Comparison of ENCODE assay signal across 9 cellular contexts in genomic region chr7:146115665-146116451, GRCh38. TPM values are rescaled to one million over a fixed set of nuclear protein-coding genes. Genes with fewer than 3 reads are reported as not detected.
DNase-seq lines count a peak whose midpoint lies in the region; ATAC-seq and TF ChIP-seq lines count a peak whose summit lies in the region.
"Had no signal": no experiment of that assay in that cellular context is flagged by ENCODE, and none has a peak within 500 bp of the region (broad histone marks: within the 10 kb centered on the region; RNA-seq: fewer than 3 reads in every experiment).

No MANE protein-coding gene starts in this region.

- TF ChIP-seq POLR2A in gastrocnemius medialis (IDR thresholded peaks at IDR 0.05), result no peak

- intact Hi-C loops in Calu3 (cut with micrococcal nuclease; ENCODE audit: unreplicated experiment), result no loop called here
- intact Hi-C loops in mammary epithelial cell (cut with micrococcal nuclease), result no loop called here
- intact Hi-C loops in gastrocnemius medialis (cut with DNase I; ENCODE audit: low total_unique reads), result no loop called here

- peak; percentile 53 for ATAC-seq in HG02885 (IDR thresholded peaks at IDR 0.05; ENCODE audit: poor library complexity, unreplicated experiment)
- no peak for ATAC-seq in gastrocnemius medialis
- ATAC-seq in natural killer cell treated with Interleukin-12 subunit alpha and Interleukin-12 subunit beta and Interleukin-15 and Interleukin-18, amount 100 ng/mL, for 72 hours, result no peak
- ATAC-seq in HG02623 (IDR thresholded peaks at IDR 0.05; ENCODE audit: unreplicated experiment), result no peak

- WGBS in mammary epithelial cell (ENCODE audit: low coverage, missing lambda C conversion rate), result 8% methylated on average over 16 of the region's 68 CpGs

- CTCF ChIA-PET in Calu3 (lab: Charles Lee) (no interaction called here), mammary epithelial cell (lab: Charles Lee; ENCODE audit: low non-redundant PET) (no interaction called here)

- BruUV-seq in Calu3 (replicated peaks; lab: Mats Ljungman, UMichigan) (no TSS peak), mammary epithelial cell (replicated peaks; lab: Mats Ljungman, UMichigan) (no TSS peak)

- no peaks in the 10 kb centered on the region for H3K9me3 Mint-ChIP-seq in Calu3 (ENCODE audit: low read depth, unreplicated experiment)
- peaks cover 6% of the 10 kb centered on the region for H3K9me3 Mint-ChIP-seq in natural killer cell treated with Interleukin-12 subunit alpha and Interleukin-12 subunit beta and Interleukin-15 and Interleukin-18, amount 100 ng/mL, for 72 hours

- H3K79me2 ChIP-seq in mammary epithelial cell (ENCODE audit: insufficient read depth, low read length), result no peaks in the 10 kb centered on the region

- H3K27ac ChIP-seq in mammary epithelial cell (ENCODE audit: insufficient read depth, low read depth, low read length) (no peak overlapping the region), gastrocnemius medialis (no peak overlapping the region)

- no peak overlapping the region for H3K27ac Mint-ChIP-seq in Calu3 (ENCODE audit: unreplicated experiment)
- no peak overlapping the region for H3K27ac Mint-ChIP-seq in natural killer cell treated with Interleukin-12 subunit alpha and Interleukin-12 subunit beta and Interleukin-15 and Interleukin-18, amount 100 ng/mL, for 72 hours

- dilution Hi-C loops in mammary epithelial cell (cut with HindIII; ENCODE audit: low sequenced_read_pairs), result no loop called here

- no peaks in the 10 kb centered on the region for H3K9me3 ChIP-seq in mammary epithelial cell (replicated peaks; ENCODE audit: insufficient read depth, low read length)
- H3K9me3 ChIP-seq in iPS-18c (ENCODE audit: control insufficient read depth, insufficient read depth, low read length), result no peaks in the 10 kb centered on the region
- no peaks in the 10 kb centered on the region for H3K9me3 ChIP-seq in gastrocnemius medialis

- no peak overlapping the region for H3K9ac ChIP-seq in mammary epithelial cell (ENCODE audit: insufficient read depth, low read length)

- peak overlapping the region; percentile 63 for H3K4me2 ChIP-seq in mammary epithelial cell (ENCODE audit: insufficient read depth, low read depth, low read length)

- H3K4me3 ChIP-seq in mammary epithelial cell (replicated peaks in 1 of 3; ENCODE audit: insufficient read depth in 1 of 3, low read depth in 2 of 3, low read length in 3 of 3) (peak overlapping the region in 1 of 3 experiments; percentile 29), iPS-18c (ENCODE audit: insufficient read depth, low read depth, low read length) (peak overlapping the region; percentile 66), gastrocnemius medialis (peak overlapping the region in 3 of 4 donors; percentile 21 to 31 (median 24))

- no peak for DNase-seq in Calu3
- peak; percentile 72 for DNase-seq in OCI-M1 (lab: John Stamatoyannopoulos, UW)
- peak; percentile 3 for DNase-seq in mammary epithelial cell
- DNase-seq in gastrocnemius medialis, result no peak
- no peak for DNase-seq in natural killer cell treated with Interleukin-12 subunit alpha and Interleukin-12 subunit beta and Interleukin-15 and Interleukin-18, amount 100 ng/mL, for 72 hours (ENCODE audit: low spot score)

- no peaks in the 10 kb centered on the region for H4K20me1 ChIP-seq in mammary epithelial cell (ENCODE audit: insufficient read depth, low read length)

- peak overlapping the region; percentile 48 for H3K4me3 Mint-ChIP-seq in Calu3 (ENCODE audit: low read depth, unreplicated experiment)
- no peak overlapping the region for H3K4me3 Mint-ChIP-seq in natural killer cell treated with Interleukin-12 subunit alpha and Interleukin-12 subunit beta and Interleukin-15 and Interleukin-18, amount 100 ng/mL, for 72 hours

- H3K36me3 ChIP-seq in mammary epithelial cell (ENCODE audit: insufficient read depth, low read length) (no peaks in the 10 kb centered on the region), gastrocnemius medialis (no peaks in the 10 kb centered on the region)

- H3K27me3 ChIP-seq in mammary epithelial cell (ENCODE audit: insufficient read depth, low read length) (peaks cover 5% of the 10 kb centered on the region), gastrocnemius medialis (peaks cover 21 to 26% (median 25%) of the 10 kb centered on the region in 3 donors)

- H3K4me1 Mint-ChIP-seq in Calu3 (ENCODE audit: low read depth, unreplicated experiment), result no peaks in the 10 kb centered on the region
- H3K4me1 Mint-ChIP-seq in natural killer cell treated with Interleukin-12 subunit alpha and Interleukin-12 subunit beta and Interleukin-15 and Interleukin-18, amount 100 ng/mL, for 72 hours (ENCODE audit: low read depth in 2 of 2), result no peaks in the 10 kb centered on the region

- H3K27me3 Mint-ChIP-seq in Calu3 (ENCODE audit: unreplicated experiment), result no peaks in the 10 kb centered on the region
- peaks cover 10 to 15% of the 10 kb centered on the region in 2 donors for H3K27me3 Mint-ChIP-seq in natural killer cell treated with Interleukin-12 subunit alpha and Interleukin-12 subunit beta and Interleukin-15 and Interleukin-18, amount 100 ng/mL, for 72 hours

- TF ChIP-seq CTCF in Calu3 (IDR thresholded peaks at IDR 0.05; ENCODE audit: unreplicated experiment), result no peak
- TF ChIP-seq CTCF in mammary epithelial cell (conservative IDR thresholded peaks at IDR 0.05 in 1 of 2, IDR thresholded peaks at IDR 0.05 in 1 of 2; ENCODE audit: extremely low read depth in 1 of 2, insufficient read depth in 1 of 2, low read depth in 1 of 2, low read length in 2 of 2), result no peak
- TF ChIP-seq CTCF in gastrocnemius medialis (IDR thresholded peaks at IDR 0.05 in 4 of 5, conservative IDR thresholded peaks at IDR 0.05 in 1 of 5), result no peak

- in situ Hi-C loops in mammary epithelial cell (cut with MboI; ENCODE audit: low sequenced_read_pairs in 2 of 2) (no loop called here), gastrocnemius medialis (cut with MboI; ENCODE audit: low sequenced_read_pairs in 4 of 4) (no loop called here)

- no peaks in the 10 kb centered on the region for H3K36me3 Mint-ChIP-seq in Calu3 (ENCODE audit: insufficient read depth, unreplicated experiment)
- H3K36me3 Mint-ChIP-seq in natural killer cell treated with Interleukin-12 subunit alpha and Interleukin-12 subunit beta and Interleukin-15 and Interleukin-18, amount 100 ng/mL, for 72 hours, result peaks cover 12% of the 10 kb centered on the region

- H2AFZ ChIP-seq in mammary epithelial cell (ENCODE audit: low read depth, low read length), result no peak overlapping the region

- no peaks in the 10 kb centered on the region for H3K4me1 ChIP-seq in mammary epithelial cell (ENCODE audit: insufficient read depth, low read length)
- no peaks in the 10 kb centered on the region for H3K4me1 ChIP-seq in gastrocnemius medialis

RNA-seq across cellular contexts. Expression of gene CNTNAP2, which starts 0.7 kb away (rescaled TPM):
- total RNA-seq in Calu3 (2022), result 0.29 and 1.1 TPM in 2 replicates
- not detected for total RNA-seq in mammary epithelial cell
- 2.5 TPM for polyA plus RNA-seq in mammary epithelial cell
- 6.2 TPM for polyA minus RNA-seq in mammary epithelial cell
- total RNA-seq in gastrocnemius medialis, result not detected
- total RNA-seq in natural killer cell treated with Interleukin-12 subunit alpha and Interleukin-12 subunit beta and Interleukin-15 and Interleukin-18, amount 100 ng/mL, for 72 hours, result not detected
- total RNA-seq: LHCN-M2 had no signal

Comparison
In these comparisons a context has a peak if more than half of its experiments do, and no peak if none do; other contexts are left out.
1. DNase-seq: peak in OCI-M1 (single experiment) and mammary epithelial cell (single experiment); none in Calu3 (single experiment), gastrocnemius medialis (0 of 2) and natural killer cell treated with Interleukin-12 subunit alpha and Interleukin-12 subunit beta and Interleukin-15 and Interleukin-18, amount 100 ng/mL, for 72 hours (single experiment).